ENCODE assay signal across 9 cellular contexts in the genomic region with DNA sequence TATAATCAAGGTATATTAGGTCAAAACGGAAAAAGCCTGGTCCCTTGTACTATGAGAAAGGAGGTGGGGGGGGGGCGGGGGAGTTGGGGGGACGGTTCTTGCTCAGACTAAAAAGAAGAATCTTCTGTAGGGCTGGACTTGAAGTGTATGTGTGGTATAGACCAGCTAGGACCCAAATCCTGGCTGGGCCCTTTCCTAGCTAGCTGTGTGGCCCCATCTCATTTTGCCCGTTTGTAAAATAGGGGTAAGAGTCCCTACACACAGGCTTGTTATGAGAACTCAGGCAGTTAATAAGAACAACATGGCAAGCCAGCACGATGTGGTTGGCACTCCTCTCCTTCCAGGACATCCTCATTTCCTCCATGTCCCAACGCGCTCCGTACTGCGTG. TPM values are rescaled to one million over a fixed set of nuclear protein-coding genes. Genes with fewer than 3 reads are reported as not detected.
DNase-seq lines count a peak whose midpoint lies in the region; ATAC-seq and TF ChIP-seq lines count a peak whose summit lies in the region.
"Had no signal": no experiment of that assay in that cellular context is flagged by ENCODE, and none has a peak within 500 bp of the region (broad histone marks: within the 10 kb centered on the region; RNA-seq: fewer than 3 reads in every experiment).

No MANE protein-coding gene starts in this region.

- intact Hi-C loops in stomach (cut with DNase I; ENCODE audit: low total_unique reads), result no loop called here

- H3K27me3 ChIP-seq in stomach, result peaks cover 5 to 69% (median 19%) of the 10 kb centered on the region in 3 donors

- H3K9me3 ChIP-seq in iPS-18c (ENCODE audit: control insufficient read depth, insufficient read depth, low read length) (no peaks in the 10 kb centered on the region), stomach (no peaks in the 10 kb centered on the region)

- H3K4me3 ChIP-seq in iPS-18c (ENCODE audit: insufficient read depth, low read depth, low read length), result peak overlapping the region; percentile 83
- peak overlapping the region; percentile 48 to 60 (median 50) for H3K4me3 ChIP-seq in stomach

- H3K4me1 Mint-ChIP-seq in T-helper 2 cell treated with Interferon-gamma antibody and Interleukin-4, amounts not matched to agents 5 μg/mL and 100 μg/mL, for 36 hours (ENCODE audit: low read depth), result peaks cover 22% of the 10 kb centered on the region
- peaks cover 17% of the 10 kb centered on the region for H3K4me1 Mint-ChIP-seq in activated naive CD8-positive, alpha-beta T cell treated with anti-CD3 and anti-CD28 coated beads, Interleukin-2, amount 10 ng/mL, durations not matched to agents 7 days and 5 days

- POLR2A ChIA-PET in activated naive CD8-positive, alpha-beta T cell treated with anti-CD3 and anti-CD28 coated beads, Interleukin-2, amount 10 ng/mL, durations not matched to agents 7 days and 5 days (lab: Charles Lee), result no interaction called here

- peak overlapping the region; percentile 86 for H3K4me3 Mint-ChIP-seq in T-helper 2 cell treated with Interferon-gamma antibody and Interleukin-4, amounts not matched to agents 5 μg/mL and 100 μg/mL, for 36 hours
- peak overlapping the region; percentile 93 for H3K4me3 Mint-ChIP-seq in activated naive CD8-positive, alpha-beta T cell treated with anti-CD3 and anti-CD28 coated beads, Interleukin-2, amount 10 ng/mL, durations not matched to agents 7 days and 5 days

- H3K9me3 Mint-ChIP-seq in T-helper 2 cell treated with Interferon-gamma antibody and Interleukin-4, amounts not matched to agents 5 μg/mL and 100 μg/mL, for 36 hours, result no peaks in the 10 kb centered on the region
- no peaks in the 10 kb centered on the region for H3K9me3 Mint-ChIP-seq in activated naive CD8-positive, alpha-beta T cell treated with anti-CD3 and anti-CD28 coated beads, Interleukin-2, amount 10 ng/mL, durations not matched to agents 7 days and 5 days

- H3K27ac ChIP-seq in stomach, result no peak overlapping the region

- no peak for ATAC-seq in activated naive CD8-positive, alpha-beta T cell treated with anti-CD3 and anti-CD28 coated beads, Interleukin-2, amount 10 ng/mL, durations not matched to agents 7 days and 5 days (ENCODE audit: low read depth)
- ATAC-seq in HG03378 (IDR thresholded peaks at IDR 0.05; ENCODE audit: unreplicated experiment) (no peak), GM19397 (IDR thresholded peaks at IDR 0.05; ENCODE audit: unreplicated experiment) (no peak)

- TF ChIP-seq EP300 in stomach (IDR thresholded peaks at IDR 0.05), result no peak

- peaks cover 8 to 20% (median 19%) of the 10 kb centered on the region in 4 donors for H3K4me1 ChIP-seq in stomach

- WGBS in stomach, 5 donors, result 19 to 32% (median 24%) methylated on average over 9 of the region's 9 CpGs

- no peak overlapping the region for H3K27ac Mint-ChIP-seq in T-helper 2 cell treated with Interferon-gamma antibody and Interleukin-4, amounts not matched to agents 5 μg/mL and 100 μg/mL, for 36 hours
- H3K27ac Mint-ChIP-seq in activated naive CD8-positive, alpha-beta T cell treated with anti-CD3 and anti-CD28 coated beads, Interleukin-2, amount 10 ng/mL, durations not matched to agents 7 days and 5 days, result no peak overlapping the region

- peaks cover 60% of the 10 kb centered on the region for H3K27me3 Mint-ChIP-seq in T-helper 2 cell treated with Interferon-gamma antibody and Interleukin-4, amounts not matched to agents 5 μg/mL and 100 μg/mL, for 36 hours (ENCODE audit: low read depth)
- peaks cover 44% of the 10 kb centered on the region for H3K27me3 Mint-ChIP-seq in activated naive CD8-positive, alpha-beta T cell treated with anti-CD3 and anti-CD28 coated beads, Interleukin-2, amount 10 ng/mL, durations not matched to agents 7 days and 5 days

- no peak for TF ChIP-seq POLR2A in stomach (IDR thresholded peaks at IDR 0.05)

- no peak for DNase-seq in T-helper 2 cell treated with Interferon-gamma antibody and Interleukin-4, amounts not matched to agents 5 μg/mL and 100 μg/mL, for 36 hours (ENCODE audit: low spot score)
- DNase-seq in T-helper 2 cell, result no peak
- no peak for DNase-seq in activated naive CD8-positive, alpha-beta T cell treated with anti-CD3 and anti-CD28 coated beads, Interleukin-2, amount 10 ng/mL, durations not matched to agents 7 days and 5 days
- DNase-seq in stomach, result no peak
- DNase-seq in midbrain (lab: John Stamatoyannopoulos, UW), result no peak
- DNase-seq: stimulated activated CD4-positive, alpha-beta T cell treated with anti-CD3 and anti-CD28 coated beads, Interleukin-2, amount 100 ng/mL, for 48 hours had no signal

- H3K36me3 ChIP-seq in stomach, result no peaks in the 10 kb centered on the region

- TF ChIP-seq CTCF in stomach (IDR thresholded peaks at IDR 0.05), result no peak

- H3K36me3 Mint-ChIP-seq in T-helper 2 cell treated with Interferon-gamma antibody and Interleukin-4, amounts not matched to agents 5 μg/mL and 100 μg/mL, for 36 hours (ENCODE audit: low read depth), result no peaks in the 10 kb centered on the region
- no peaks in the 10 kb centered on the region for H3K36me3 Mint-ChIP-seq in activated naive CD8-positive, alpha-beta T cell treated with anti-CD3 and anti-CD28 coated beads, Interleukin-2, amount 10 ng/mL, durations not matched to agents 7 days and 5 days

RNA-seq across cellular contexts. Expression of a gene that starts 1.1 kb away (rescaled TPM):
- not detected for total RNA-seq in activated naive CD8-positive, alpha-beta T cell treated with anti-CD3 and anti-CD28 coated beads, Interleukin-2, amount 10 ng/mL, durations not matched to agents 7 days and 5 days
- total RNA-seq in stomach, result 1 to 10 TPM in 2 of 5 donors, not detected in 3; 1.3 to 2.4 TPM
- polyA plus RNA-seq in stomach, result 1 to 10 TPM; 2.1 to 4.7 (median 3.5) TPM
